ENCODE assay signal across 8 cellular contexts in genomic region chr22:27331526-27332281, GRCh38.
DNase-seq lines count a peak whose midpoint lies in the region; ATAC-seq and TF ChIP-seq lines count a peak whose summit lies in the region.

No MANE protein-coding gene starts in this region.

- no peak overlapping the region for H3K4me3 ChIP-seq in retinal pigment epithelial cell (ENCODE audit: low read length)
- H3K4me3 ChIP-seq in CD8-positive, alpha-beta T cell (ENCODE audit: low read depth, low read length) = no peak overlapping the region

- peak; percentile 22; the same call in 1 of the 3 replicates for TF ChIP-seq CTCF in GM12872 (IDR thresholded peaks at IDR 0.05; ENCODE audit: insufficient read depth, low read depth, low read length)
- peak; percentile 68 for TF ChIP-seq CTCF in retinal pigment epithelial cell (conservative IDR thresholded peaks at IDR 0.05; ENCODE audit: low read depth, low read length)
- no peak for TF ChIP-seq CTCF in CD8-positive, alpha-beta T cell (IDR thresholded peaks at IDR 0.05)

- in situ Hi-C loops in SK-MEL-5 (cut with HindIII; ENCODE audit: low pct_unique_long_range_greater_than_20kb, low sequenced_read_pairs) = no loop called here

- no peak overlapping the region for H3K27ac ChIP-seq in CD8-positive, alpha-beta T cell (ENCODE audit: low read depth, low read length)

- CTCF ChIA-PET in CD8-positive, alpha-beta T cell (lab: Charles Lee) = interaction anchor here (0.7 kb wide), 1 partner anchor 266 kb away, joined by 3 read pairs; no protein-coding TSS in a partner anchor

- no peaks in the 10 kb centered on the region for H3K9me3 ChIP-seq in CD8-positive, alpha-beta T cell (ENCODE audit: low read length)

- no peaks in the 10 kb centered on the region for H3K27me3 ChIP-seq in CD8-positive, alpha-beta T cell (ENCODE audit: insufficient read depth, low read length)

- POLR2A ChIA-PET in CD8-positive, alpha-beta T cell (lab: Charles Lee) = no interaction called here

- intact Hi-C loops in left cardiac atrium (cut with DNase I) = no loop called here
- intact Hi-C loops in CD8-positive, alpha-beta T cell (cut with DNase I, micrococcal nuclease) = no loop called here

- H3K4me3 Mint-ChIP-seq in CD8-positive, alpha-beta T cell = no peak overlapping the region

- peak; percentile 62 for DNase-seq in SK-MEL-5 (ENCODE audit: low read depth, low spot score)
- DNase-seq in left cardiac atrium = peak; percentile 68
- peak; percentile 34 for DNase-seq in retinal pigment epithelial cell (ENCODE audit: low read depth)
- no peak for DNase-seq in NCI-H2081 treated with DMSO at 0.1 percent for 48 hours (lab: John Stamatoyannopoulos, UW)
- no peak for DNase-seq in NCI-H2107 treated with DMSO at 0.1 percent for 48 hours (lab: John Stamatoyannopoulos, UW; ENCODE audit: unreplicated experiment)
- no peak for DNase-seq in CD8-positive, alpha-beta T cell

- no peaks in the 10 kb centered on the region for H3K36me3 Mint-ChIP-seq in CD8-positive, alpha-beta T cell

- H3K9me3 Mint-ChIP-seq in CD8-positive, alpha-beta T cell = no peaks in the 10 kb centered on the region

- H3K4me1 Mint-ChIP-seq in CD8-positive, alpha-beta T cell (ENCODE audit: low read depth) = peaks cover 3% of the 10 kb centered on the region

- peaks cover 39% of the 10 kb centered on the region for H3K27me3 Mint-ChIP-seq in CD8-positive, alpha-beta T cell (ENCODE audit: low read depth)

- H3K4me1 ChIP-seq in CD8-positive, alpha-beta T cell (ENCODE audit: insufficient read depth, low read length) = peaks cover 3% of the 10 kb centered on the region

- H3K36me3 ChIP-seq in CD8-positive, alpha-beta T cell (ENCODE audit: insufficient read depth, low read length) = no peaks in the 10 kb centered on the region

- no peak overlapping the region for H3K27ac Mint-ChIP-seq in CD8-positive, alpha-beta T cell

- ATAC-seq in left cardiac atrium (peak; percentile 85 to 92), HG03469 (IDR thresholded peaks at IDR 0.05; ENCODE audit: unreplicated experiment) (no peak)
- ATAC-seq in CD8-positive, alpha-beta T cell = no peak

Comparison
In these comparisons a context has a peak if more than half of its experiments do, and no peak if none do; other contexts are left out.
1. DNase-seq: peak in SK-MEL-5 (single experiment), left cardiac atrium (single experiment) and retinal pigment epithelial cell (single experiment); none in NCI-H2081 treated with DMSO at 0.1 percent for 48 hours (single experiment), NCI-H2107 treated with DMSO at 0.1 percent for 48 hours (single experiment) and CD8-positive, alpha-beta T cell (0 of 7).
2. ATAC-seq: peak in left cardiac atrium (2 of 2); none in HG03469 (single experiment) and CD8-positive, alpha-beta T cell (single experiment).